ENCODE assay signal across 3 cellular contexts in the genomic region with DNA sequence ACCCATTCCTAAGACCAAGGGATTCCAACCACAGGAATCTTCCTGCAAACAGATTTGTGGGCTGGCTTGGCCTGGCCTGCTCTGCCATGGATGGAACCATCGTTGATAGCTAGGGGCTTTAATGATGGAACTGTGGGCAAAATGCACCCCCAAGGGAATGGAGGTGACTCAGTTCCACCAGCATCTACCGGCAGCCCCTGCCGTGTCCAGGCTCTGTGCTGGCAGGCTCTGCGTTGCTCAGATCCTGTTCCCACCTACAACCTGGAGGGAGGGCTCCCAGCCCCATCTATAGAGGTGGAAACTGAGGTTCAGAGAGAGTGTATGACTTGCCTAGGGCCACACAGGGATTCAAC.
"Had no signal": no experiment of that assay in that cellular context is flagged by ENCODE, and none has a peak within 500 bp of the region (broad histone marks: within the 10 kb centered on the region; RNA-seq: fewer than 3 reads in every experiment).

No MANE protein-coding gene starts in this region.

- H3K4me3 ChIP-seq: left lung had no signal

- H3K27ac ChIP-seq: left lung had no signal

- H3K36me3 ChIP-seq: left lung had no signal

- FAIRE-seq: islet of Langerhans, TTC549 had no signal

- H3K9me3 ChIP-seq: left lung had no signal
